ENCODE assay signal across 18 cellular contexts in the genomic region with DNA sequence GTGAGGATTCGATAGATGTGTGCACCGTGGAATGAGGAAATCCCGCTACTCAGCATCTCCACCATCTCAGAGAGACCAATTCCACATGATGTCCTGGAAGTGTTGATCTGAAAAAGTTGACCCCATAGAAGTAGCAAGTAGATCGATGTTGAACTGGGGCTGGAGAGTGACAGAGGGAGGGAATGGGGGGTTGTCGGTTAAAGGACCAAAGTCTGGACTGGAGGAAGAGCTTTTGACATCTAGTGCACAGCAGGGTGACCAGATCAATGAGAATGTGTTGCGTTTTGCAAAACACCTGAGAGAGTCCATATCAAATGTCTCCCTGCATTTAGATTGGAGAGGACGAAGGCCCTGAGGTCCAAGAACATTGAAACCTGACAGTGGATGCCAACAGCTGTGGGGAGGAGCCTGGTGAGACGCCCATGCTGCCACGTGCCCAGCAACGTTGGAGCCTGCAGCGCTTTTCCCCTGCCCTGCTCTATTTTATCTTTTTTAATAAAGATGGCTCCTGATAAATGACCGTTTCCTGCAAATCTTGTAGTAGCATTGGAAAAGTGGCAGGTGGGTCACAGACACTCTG. TPM values are rescaled to one million over a fixed set of nuclear protein-coding genes. Genes with fewer than 3 reads are reported as not detected.
DNase-seq lines count a peak whose midpoint lies in the region; ATAC-seq, FAIRE-seq and TF ChIP-seq lines count a peak whose summit lies in the region.
"Had no signal": no experiment of that assay in that cellular context is flagged by ENCODE, and none has a peak within 500 bp of the region (broad histone marks: within the 10 kb centered on the region; RNA-seq: fewer than 3 reads in every experiment).

No MANE protein-coding gene starts in this region.

- H3F3A ChIP-seq in GM23248 (ENCODE audit: insufficient read depth), result no peaks in the 10 kb centered on the region

- ATAC-seq in HepG2, result peak; percentile 25

- H3K27me3 ChIP-seq in GM23248 (replicated peaks; ENCODE audit: insufficient read depth), result no peaks in the 10 kb centered on the region; the same call in 1 of the 2 replicates
- peaks cover 5 to 51% of the 10 kb centered on the region in 2 experiments for H3K27me3 ChIP-seq in HepG2 (ENCODE audit: control insufficient read depth in 1 of 2, insufficient read depth in 2 of 2, low read length in 2 of 2)
- peaks cover 5% of the 10 kb centered on the region for H3K27me3 ChIP-seq in osteoblast (ENCODE audit: insufficient read depth, low read length)
- H3K27me3 ChIP-seq: BLaER1 had no signal

- H3K4me1 ChIP-seq in GM23248 (ENCODE audit: insufficient read depth) (peaks cover 4% of the 10 kb centered on the region; the same call in 1 of the 2 replicates), HepG2 (ENCODE audit: insufficient read depth, low read length) (peaks cover 8% of the 10 kb centered on the region), osteoblast (ENCODE audit: insufficient read depth, low read length) (no peaks in the 10 kb centered on the region)

- H3K9ac ChIP-seq in GM23248 (no peak overlapping the region), HepG2 (ENCODE audit: insufficient read depth, low read depth, low read length) (no peak overlapping the region)
- H3K9ac ChIP-seq: BLaER1 had no signal

- H3K27ac ChIP-seq in GM23248 (no peak overlapping the region), HepG2 (ENCODE audit: extremely low read length, insufficient read depth, low read length) (no peak overlapping the region), osteoblast (ENCODE audit: low read depth, low read length) (no peak overlapping the region)
- H3K27ac ChIP-seq: BLaER1, PC-9, RWPE1 had no signal

- CTCF ChIA-PET in HepG2 (lab: Yijun Ruan, JAX; ENCODE audit: low intra/inter-chr PET ratio, low total read pairs), result no interaction called here

- POLR2A ChIA-PET in HepG2 (lab: Yijun Ruan, JAX), result no interaction called here

- 64 to 72% methylated on average over 12 of the region's 12 CpGs for WGBS in GM23248 (ENCODE audit: low coverage in 1 of 2, low lambda C conversion rate in 2 of 2, missing lambda C conversion rate in 2 of 2), 2 experiments
- 24% methylated on average over 11 of the region's 12 CpGs for WGBS in HepG2 (ENCODE audit: low lambda C conversion rate)

- peak overlapping the region; percentile 51 for H3K4me2 ChIP-seq in GM23248 (ENCODE audit: unreplicated experiment)
- H3K4me2 ChIP-seq in HepG2 (ENCODE audit: low read depth, low read length), result no peak overlapping the region
- peak overlapping the region; percentile 36 for H3K4me2 ChIP-seq in osteoblast (ENCODE audit: insufficient read depth, low read length)
- H3K4me2 ChIP-seq: BLaER1, PC-9 had no signal

- intact Hi-C loops in HepG2 (cut with micrococcal nuclease; ENCODE audit: unreplicated experiment), result no loop called here

- H3K9me3 ChIP-seq in GM23248 (ENCODE audit: low read depth) (no peaks in the 10 kb centered on the region), HepG2 (ENCODE audit: low read length) (no peaks in the 10 kb centered on the region), osteoblast (ENCODE audit: low read depth, low read length) (no peaks in the 10 kb centered on the region)
- H3K9me3 ChIP-seq: BLaER1 had no signal

- TF ChIP-seq CTCF in HepG2 (CRISPR knock-in tag; IDR thresholded peaks at IDR 0.05) (no peak), osteoblast (IDR thresholded peaks at IDR 0.05; ENCODE audit: extremely low read depth, low read depth, low read length) (no peak)

- H3K79me2 ChIP-seq in GM23248 (ENCODE audit: insufficient read depth), result no peaks in the 10 kb centered on the region
- no peaks in the 10 kb centered on the region for H3K79me2 ChIP-seq in HepG2 (ENCODE audit: insufficient read depth, low read length)
- no peaks in the 10 kb centered on the region for H3K79me2 ChIP-seq in osteoblast (ENCODE audit: insufficient read depth, low read length)

- no peak for DNase-seq in GM23248
- peak; percentile 3 for DNase-seq in NCI-H69 (lab: John Stamatoyannopoulos, UW)
- DNase-seq in HepG2 (ENCODE audit: low spot score), result no peak
- no peak for DNase-seq in osteoblast (ENCODE audit: insufficient read length, low spot score, missing footprints)
- no peak for DNase-seq in NCI-H128 (lab: John Stamatoyannopoulos, UW; ENCODE audit: unreplicated experiment)
- no peak for DNase-seq in H4 (ENCODE audit: low spot score)
- no peak for DNase-seq in DMS153 treated with DMSO at 0.1 percent for 48 hours (lab: John Stamatoyannopoulos, UW; ENCODE audit: unreplicated experiment)
- no peak for DNase-seq in T1000 (lab: John Stamatoyannopoulos, UW)
- DNase-seq: CD4-positive, alpha-beta memory T cell; DMS153; GF-D8; NCI-H1417 treated with DMSO at 0.1 percent for 48 hours; NCI-H2081; NCI-H748 treated with DMSO at 0.1 percent for 48 hours; PC-9 had no signal

- H4K20me1 ChIP-seq in GM23248 (ENCODE audit: insufficient read depth) (no peaks in the 10 kb centered on the region), HepG2 (ENCODE audit: insufficient read depth, low read length) (0 out of 2 replicates have a peak, but pooled peaks cover 2% of the 10 kb centered on the region), osteoblast (ENCODE audit: insufficient read depth, low read length) (no peaks in the 10 kb centered on the region)

- in situ Hi-C loops in GM23248 (cut with MboI) (loop anchor here (5.0 kb wide), 1 partner anchor 959 kb away; no protein-coding TSS in a partner anchor), HepG2 (cut with HindIII; ENCODE audit: extremely low pct_ligation_motif_present, low pct_unique_long_range_greater_than_20kb) (no loop called here)

- no peak for TF ChIP-seq POLR2A in HepG2 (IDR thresholded peaks at IDR 0.05; ENCODE audit: insufficient read depth in 1 of 2, low read depth in 2 of 2, low read length in 2 of 2)

- no TSS peak for BruUV-seq in HepG2 (replicated peaks; lab: Mats Ljungman, UMichigan)

- TF ChIP-seq EP300 in HepG2 (IDR thresholded peaks at IDR 0.05; ENCODE audit: low read depth in 2 of 2, low read length in 2 of 2) (no peak), HepG2 (CRISPR knock-in tag; IDR thresholded peaks at IDR 0.05; ENCODE audit: borderline replicate concordance) (no peak)

- FAIRE-seq in HepG2 (lab: Jason Lieb, UNC), result no peak
- FAIRE-seq: H1 had no signal

- peak overlapping the region; percentile 72; the same call in 1 of the 2 replicates for H2AFZ ChIP-seq in GM23248
- H2AFZ ChIP-seq in HepG2 (ENCODE audit: low read length), result no peak overlapping the region
- no peak overlapping the region for H2AFZ ChIP-seq in osteoblast (ENCODE audit: low read length)
- H2AFZ ChIP-seq: PC-9 had no signal

- no peak for TF ChIP-seq RAD21 in HepG2 (CRISPR knock-in tag; IDR thresholded peaks at IDR 0.05)

- no peaks in the 10 kb centered on the region for H3K9me2 ChIP-seq in GM23248 (ENCODE audit: insufficient read depth)

- H3K36me3 ChIP-seq in GM23248 (ENCODE audit: low read depth), result no peaks in the 10 kb centered on the region
- no peaks in the 10 kb centered on the region for H3K36me3 ChIP-seq in HepG2 (replicated peaks in 1 of 2; ENCODE audit: control insufficient read depth in 1 of 2, insufficient read depth in 2 of 2, low read length in 2 of 2)
- H3K36me3 ChIP-seq in osteoblast (ENCODE audit: insufficient read depth, low read length), result no peaks in the 10 kb centered on the region
- H3K36me3 ChIP-seq: BLaER1 had no signal

- H3K4me3 ChIP-seq in GM23248, result 0 out of 2 replicates have a peak overlapping the region, but pooled peaks have one; percentile 11
- H3K4me3 ChIP-seq in HepG2 (replicated peaks in 1 of 3; ENCODE audit: insufficient read depth in 1 of 3, low read depth in 2 of 3, low read length in 3 of 3), result no peak overlapping the region
- H3K4me3 ChIP-seq in osteoblast (ENCODE audit: insufficient read depth, low read length), result no peak overlapping the region
- H3K4me3 ChIP-seq: BLaER1, PC-9 had no signal

TF ChIP-seq in HepG2, 621 proteins besides CTCF, POLR2A, EP300 and RAD21 (continues in another document):
- TF ChIP-seq, protein P1, sequence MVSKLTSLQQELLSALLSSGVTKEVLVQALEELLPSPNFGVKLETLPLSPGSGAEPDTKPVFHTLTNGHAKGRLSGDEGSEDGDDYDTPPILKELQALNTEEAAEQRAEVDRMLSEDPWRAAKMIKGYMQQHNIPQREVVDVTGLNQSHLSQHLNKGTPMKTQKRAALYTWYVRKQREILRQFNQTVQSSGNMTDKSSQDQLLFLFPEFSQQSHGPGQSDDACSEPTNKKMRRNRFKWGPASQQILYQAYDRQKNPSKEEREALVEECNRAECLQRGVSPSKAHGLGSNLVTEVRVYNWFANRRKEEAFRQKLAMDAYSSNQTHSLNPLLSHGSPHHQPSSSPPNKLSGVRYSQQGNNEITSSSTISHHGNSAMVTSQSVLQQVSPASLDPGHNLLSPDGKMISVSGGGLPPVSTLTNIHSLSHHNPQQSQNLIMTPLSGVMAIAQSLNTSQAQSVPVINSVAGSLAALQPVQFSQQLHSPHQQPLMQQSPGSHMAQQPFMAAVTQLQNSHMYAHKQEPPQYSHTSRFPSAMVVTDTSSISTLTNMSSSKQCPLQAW (CRISPR knock-in tag; IDR thresholded peaks at IDR 0.05), result no peak

RNA-seq across cellular contexts. Expression of a gene that starts 30.1 kb away (rescaled TPM):
- total RNA-seq in GM23248 (2014; rRNA removed; shearing (Covaris generic)), result 426 and 1,611 TPM in 2 replicates
- polyA plus RNA-seq in GM23248 (2016; fragmentation: Nextera tagmentation; extraction: Ambion mirVana) (923 and 947 TPM in 2 replicates), HepG2 (2011; rRNA removed) (2,268 and 2,401 TPM in 2 replicates)
- total RNA-seq in HepG2 (2016; rRNA removed; fragmentation: Illumina TruSeq; extraction: Trizol) (1,781 and 2,179 TPM in 2 replicates), osteoblast (524 and 1,095 TPM in 2 replicates)
- total RNA-seq in HepG2 (2016; cell fraction: cytosol; rRNA removed; fragmentation: Illumina TruSeq; extraction: Trizol; ENCODE audit: low read depth), result 3,269 and 3,354 TPM in 2 replicates
- 1,702 and 2,262 TPM in 2 replicates for total RNA-seq in HepG2 (2016; cell fraction: insoluble cytoplasmic fraction; rRNA removed; fragmentation: Illumina TruSeq; extraction: Trizol)
- total RNA-seq in HepG2 (2016; cell fraction: membrane; rRNA removed; fragmentation: Illumina TruSeq; extraction: Trizol), result 4,253 and 4,526 TPM in 2 replicates
- 560 and 609 TPM in 2 replicates for total RNA-seq in HepG2 (2016; cell fraction: nucleus; rRNA removed; fragmentation: Illumina TruSeq; extraction: Trizol)
- polyA plus RNA-seq in HepG2 (2011; cell fraction: cytosol; rRNA removed), result 1,778 and 1,795 TPM in 2 replicates
- polyA plus RNA-seq in HepG2 (2011; cell fraction: nucleus; rRNA removed), result 459 and 538 TPM in 2 replicates
- 2,727 and 3,505 TPM in 2 replicates for polyA plus RNA-seq in HepG2 (2012)
- 4,453 and 4,819 TPM in 2 replicates for polyA plus RNA-seq in HepG2 (2016; cell fraction: cytosol; fragmentation: Illumina TruSeq; extraction: Trizol; ENCODE audit: low read depth)
- 2,446 and 2,535 TPM in 2 replicates for polyA plus RNA-seq in HepG2 (2016; cell fraction: insoluble cytoplasmic fraction; fragmentation: Illumina TruSeq; extraction: Trizol; ENCODE audit: low read depth)
- 4,866 and 4,953 TPM in 2 replicates for polyA plus RNA-seq in HepG2 (2016; cell fraction: membrane; fragmentation: Illumina TruSeq; extraction: Trizol; ENCODE audit: low read depth)
- polyA plus RNA-seq in HepG2 (2016; cell fraction: nucleus; fragmentation: Illumina TruSeq; extraction: Trizol; ENCODE audit: insufficient read depth, low read depth), result 1,119 and 1,145 TPM in 2 replicates
- polyA minus RNA-seq in HepG2 (2011; rRNA and poly(A)+ RNA removed; ENCODE audit: low replicate concordance), result 371 and 1,174 TPM in 2 replicates
- polyA minus RNA-seq in HepG2 (2011; cell fraction: cytosol; rRNA and poly(A)+ RNA removed), result 694 and 812 TPM in 2 replicates
- 216 and 257 TPM in 2 replicates for polyA minus RNA-seq in HepG2 (2011; cell fraction: nucleus; rRNA and poly(A)+ RNA removed)
- total RNA-seq in H4 (2014; rRNA removed; shearing (Covaris generic)), result 1,359 and 1,427 TPM in 2 replicates
